ENCODE assay signal across 10 cellular contexts in the genomic region with DNA sequence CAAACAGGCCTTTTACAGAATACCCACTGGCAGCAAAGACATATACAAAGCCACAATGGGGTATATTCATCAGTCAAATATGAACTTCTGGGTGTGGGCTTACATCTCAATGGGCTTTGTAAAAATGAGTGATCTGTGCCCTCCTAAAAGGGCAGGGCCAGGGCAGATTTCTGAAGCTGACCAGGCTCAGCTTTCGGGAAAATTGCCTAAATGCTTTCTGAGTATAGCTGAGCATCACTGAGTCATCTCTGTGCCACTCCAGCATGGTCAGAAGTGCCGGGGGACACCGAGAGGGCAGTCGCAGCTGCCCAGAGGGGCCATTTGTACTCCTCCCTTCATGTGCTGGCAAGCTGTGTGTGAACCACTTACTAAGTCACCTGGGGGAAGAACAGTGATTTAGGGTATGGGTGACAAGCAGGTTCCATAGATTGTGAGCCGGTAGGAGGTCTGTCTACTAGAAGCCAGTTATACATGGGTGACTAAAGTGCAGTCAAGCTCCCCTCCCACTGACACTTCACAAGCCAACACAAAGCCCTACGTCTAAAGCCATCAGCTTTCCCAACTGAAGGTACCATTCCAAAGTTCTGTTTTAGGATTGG.
A peak's percentile ranks its signal among the peaks of the same experiment; 100 is the strongest.
DNase-seq lines count a peak whose midpoint lies in the region; ATAC-seq and TF ChIP-seq lines count a peak whose summit lies in the region.
"Had no signal": no experiment of that assay in that cellular context is flagged by ENCODE, and none has a peak within 500 bp of the region (broad histone marks: within the 10 kb centered on the region; RNA-seq: fewer than 3 reads in every experiment).

No MANE protein-coding gene starts in this region.

- H3K27ac Mint-ChIP-seq in HFFc6, result no peak overlapping the region
- H3K27ac Mint-ChIP-seq in activated CD4-positive, alpha-beta memory T cell treated with anti-CD3 and anti-CD28 coated beads for 36 hours, result no peak overlapping the region

- H3K27me3 ChIP-seq in adipocyte (replicated peaks; ENCODE audit: control insufficient read depth, insufficient read depth, low read length), result no peaks in the 10 kb centered on the region
- H3K27me3 ChIP-seq in right lobe of liver, result peaks cover 0 to 4% of the 10 kb centered on the region in 2 donors

- H3K4me3 Mint-ChIP-seq in HFFc6, result no peak overlapping the region; the same call in 1 of the 2 replicates
- no peak overlapping the region for H3K4me3 Mint-ChIP-seq in activated CD4-positive, alpha-beta memory T cell treated with anti-CD3 and anti-CD28 coated beads for 36 hours

- H3K9me3 ChIP-seq in adipocyte (ENCODE audit: control insufficient read depth, low read length), result no peaks in the 10 kb centered on the region
- H3K9me3 ChIP-seq in right lobe of liver, result no peaks in the 10 kb centered on the region
- H3K9me3 ChIP-seq: mucosa of descending colon had no signal

- H3K36me3 Mint-ChIP-seq in HFFc6 (ENCODE audit: low read depth), result no peaks in the 10 kb centered on the region
- no peaks in the 10 kb centered on the region for H3K36me3 Mint-ChIP-seq in activated CD4-positive, alpha-beta memory T cell treated with anti-CD3 and anti-CD28 coated beads for 36 hours

- intact Hi-C loops in right lobe of liver (cut with DNase I), result no loop called here
- intact Hi-C loops in activated CD4-positive, alpha-beta memory T cell treated with anti-CD3 and anti-CD28 coated beads for 36 hours (cut with micrococcal nuclease), result loop anchor here (2.0 kb wide), 1 partner anchor 21 kb away; no protein-coding TSS in a partner anchor

- TF ChIP-seq CTCF in HFFc6 (IDR thresholded peaks at IDR 0.05) (no peak), right lobe of liver (IDR thresholded peaks at IDR 0.05) (no peak)

- no peak overlapping the region for H3K9ac ChIP-seq in adipocyte (ENCODE audit: low read length)

- H3K4me1 Mint-ChIP-seq in HFFc6 (ENCODE audit: low read depth), result peaks cover 10% of the 10 kb centered on the region
- peaks cover 44% of the 10 kb centered on the region for H3K4me1 Mint-ChIP-seq in activated CD4-positive, alpha-beta memory T cell treated with anti-CD3 and anti-CD28 coated beads for 36 hours (ENCODE audit: low read depth)

- POLR2A ChIA-PET in activated CD4-positive, alpha-beta memory T cell treated with anti-CD3 and anti-CD28 coated beads for 36 hours (lab: Charles Lee), result interaction anchor here (1.2 to 1.3 kb wide), 2 partner anchors 22 to 44 kb away, joined by 3 read pairs; no protein-coding TSS in a partner anchor

- H3K4me1 ChIP-seq in adipocyte (ENCODE audit: control insufficient read depth, insufficient read depth, low read length) (peaks cover 22% of the 10 kb centered on the region), right lobe of liver (peaks cover 0 to 8% (median 2%) of the 10 kb centered on the region in 4 donors)

- no peaks in the 10 kb centered on the region for H3K9me3 Mint-ChIP-seq in HFFc6
- no peaks in the 10 kb centered on the region for H3K9me3 Mint-ChIP-seq in activated CD4-positive, alpha-beta memory T cell treated with anti-CD3 and anti-CD28 coated beads for 36 hours

- H3K27me3 Mint-ChIP-seq in HFFc6 (ENCODE audit: insufficient read depth), result peaks cover 35% of the 10 kb centered on the region
- H3K27me3 Mint-ChIP-seq in activated CD4-positive, alpha-beta memory T cell treated with anti-CD3 and anti-CD28 coated beads for 36 hours, result no peaks in the 10 kb centered on the region

- no peak overlapping the region for H3K27ac ChIP-seq in right lobe of liver

- peak; percentile 24 for DNase-seq in AG08395 (ENCODE audit: low spot score)
- DNase-seq in HFFc6, result peak; percentile 2
- DNase-seq in adipocyte (ENCODE audit: low read depth), result peak; percentile 62
- peak in 1 of 3 donors; percentile 26 for DNase-seq in right lobe of liver
- no peak for DNase-seq in activated CD4-positive, alpha-beta memory T cell treated with anti-CD3 and anti-CD28 coated beads for 36 hours
- no peak for DNase-seq in islet precursor cell
- DNase-seq in SIG-M5 (lab: John Stamatoyannopoulos, UW), result no peak
- no peak for DNase-seq in central memory CD4-positive, alpha-beta T cell
- DNase-seq: mucosa of descending colon had no signal

- H3K4me3 ChIP-seq in adipocyte (ENCODE audit: low read length), result peak overlapping the region; percentile 8
- no peak overlapping the region for H3K4me3 ChIP-seq in right lobe of liver
- H3K4me3 ChIP-seq: mucosa of descending colon, skin epidermis had no signal

- peak in 3 of 4 donors; percentile 47 to 69 (median 63) for ATAC-seq in right lobe of liver
- ATAC-seq: mucosa of descending colon had no signal

- 42% methylated on average over 3 of the region's 6 CpGs for WGBS in right lobe of liver (ENCODE audit: insufficient coverage, low coverage, low lambda C conversion rate, missing lambda C conversion rate)

- no peak for TF ChIP-seq POLR2A in right lobe of liver (IDR thresholded peaks at IDR 0.05)

- CTCF ChIA-PET in activated CD4-positive, alpha-beta memory T cell treated with anti-CD3 and anti-CD28 coated beads for 36 hours (lab: Charles Lee), result interaction anchor here (0.8 to 1.2 kb wide), 2 partner anchors 11 to 21 kb away, joined by 3 read pairs; no protein-coding TSS in a partner anchor

- H3K36me3 ChIP-seq in adipocyte (ENCODE audit: control insufficient read depth, insufficient read depth, low read length, severe bottlenecking) (no peaks in the 10 kb centered on the region), right lobe of liver (no peaks in the 10 kb centered on the region)

Comparison
In these comparisons a context has a peak if more than half of its experiments do, and no peak if none do; other contexts are left out.
1. DNase-seq: peak in AG08395 (single experiment), HFFc6 (single experiment) and adipocyte (single experiment); none in activated CD4-positive, alpha-beta memory T cell treated with anti-CD3 and anti-CD28 coated beads for 36 hours (single experiment), islet precursor cell (single experiment), SIG-M5 (single experiment) and central memory CD4-positive, alpha-beta T cell (single experiment).